9 cellular contexts compared by ENCODE assay signal in the genomic region with DNA sequence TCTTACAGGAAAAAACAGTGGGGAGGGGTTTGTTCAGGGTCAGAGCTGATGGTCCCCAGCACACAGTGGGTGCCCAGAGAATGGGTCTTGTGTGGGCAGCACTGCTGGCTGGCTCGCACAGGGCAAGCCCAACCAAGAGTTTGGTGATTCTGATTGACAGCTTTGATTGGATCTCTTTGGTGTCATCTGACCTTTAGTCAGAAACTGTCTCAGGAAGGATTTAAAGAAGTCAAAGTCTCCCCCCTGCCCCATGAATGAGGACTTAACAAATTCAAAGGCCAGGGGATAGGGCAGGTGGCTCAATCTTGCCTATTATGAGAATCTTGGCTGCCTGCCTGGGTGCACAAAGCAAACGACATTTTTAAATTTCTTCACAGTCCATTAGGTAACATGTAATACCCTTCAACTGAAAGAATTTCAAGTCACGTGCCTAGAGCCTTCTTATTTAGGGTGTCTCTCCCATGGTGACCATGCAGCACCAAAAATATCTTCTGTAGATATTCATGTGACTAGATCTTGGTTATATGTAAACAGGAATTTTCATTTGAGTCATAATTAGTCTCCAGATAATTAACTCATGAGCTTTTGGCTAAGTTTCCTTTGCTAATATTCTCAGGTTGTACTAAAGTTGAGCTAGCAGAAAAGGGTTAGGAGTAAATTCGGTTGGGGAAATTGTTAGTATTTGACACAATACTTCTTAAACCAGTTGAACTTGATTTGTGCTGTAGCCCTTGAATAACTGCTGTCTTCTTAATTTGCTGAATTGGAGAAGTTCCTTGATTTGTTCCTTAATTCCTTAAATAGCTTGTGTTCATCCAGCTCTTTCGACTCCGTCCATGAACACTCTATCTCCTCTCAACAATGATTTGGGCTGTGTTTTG. TPM values are rescaled to one million over a fixed set of nuclear protein-coding genes. Genes with fewer than 3 reads are reported as not detected.
A peak's percentile ranks its signal among the peaks of the same experiment; 100 is the strongest.
DNase-seq lines count a peak whose midpoint lies in the region; ATAC-seq and TF ChIP-seq lines count a peak whose summit lies in the region.
"Had no signal": no experiment of that assay in that cellular context is flagged by ENCODE, and none has a peak within 500 bp of the region (broad histone marks: within the 10 kb centered on the region; RNA-seq: fewer than 3 reads in every experiment).

No MANE protein-coding gene starts in this region.

- intact Hi-C loops in heart left ventricle (cut with DNase I): no loop called here
- intact Hi-C loops in tibial artery (cut with DNase I; ENCODE audit: low total_unique reads): no loop called here
- intact Hi-C loops in activated T-helper 2 cell treated with anti-CD3 and anti-CD28 coated beads, Interferon-gamma antibody, Interleukin-2, Interleukin-4, amounts not matched to agents 10 μg/mL and 5 μg/mL and 100 μg/mL, durations not matched to agents 14 hours and 24 hours and 36 hours (cut with micrococcal nuclease): no loop called here

- H3K27ac ChIP-seq in heart left ventricle (peak overlapping the region in 11 of 12 donors; percentile 3 to 70 (median 41)), tibial artery (peak overlapping the region; percentile 50 to 53), WERI-Rb-1 (no peak overlapping the region)

- no peak for TF ChIP-seq POLR2A in heart left ventricle (IDR thresholded peaks at IDR 0.05)

- no peaks in the 10 kb centered on the region for H3K9me3 Mint-ChIP-seq in activated naive CD8-positive, alpha-beta T cell treated with anti-CD3 and anti-CD28 coated beads, Interleukin-2, amount 50 U/mL, for 24 hours
- H3K9me3 Mint-ChIP-seq in activated T-helper 2 cell treated with anti-CD3 and anti-CD28 coated beads, Interferon-gamma antibody, Interleukin-2, Interleukin-4, amounts not matched to agents 10 μg/mL and 5 μg/mL and 100 μg/mL, durations not matched to agents 14 hours and 24 hours and 36 hours: no peaks in the 10 kb centered on the region
- no peaks in the 10 kb centered on the region for H3K9me3 Mint-ChIP-seq in activated T-cell treated with anti-CD3 and anti-CD28 coated beads, Interleukin-2, amount 50 U/mL, for 4 hours
- H3K9me3 Mint-ChIP-seq: activated naive CD4-positive, alpha-beta T cell treated with anti-CD3 and anti-CD28 coated beads, Interleukin-2, amount 50 U/mL, for 24 hours had no signal

- H3K4me1 Mint-ChIP-seq in activated naive CD8-positive, alpha-beta T cell treated with anti-CD3 and anti-CD28 coated beads, Interleukin-2, amount 50 U/mL, for 24 hours: peaks cover 2% of the 10 kb centered on the region
- no peaks in the 10 kb centered on the region for H3K4me1 Mint-ChIP-seq in activated T-helper 2 cell treated with anti-CD3 and anti-CD28 coated beads, Interferon-gamma antibody, Interleukin-2, Interleukin-4, amounts not matched to agents 10 μg/mL and 5 μg/mL and 100 μg/mL, durations not matched to agents 14 hours and 24 hours and 36 hours (ENCODE audit: low read depth)
- peaks cover 8% of the 10 kb centered on the region for H3K4me1 Mint-ChIP-seq in activated T-cell treated with anti-CD3 and anti-CD28 coated beads, Interleukin-2, amount 50 U/mL, for 4 hours (ENCODE audit: low read depth)
- H3K4me1 Mint-ChIP-seq: activated naive CD4-positive, alpha-beta T cell treated with anti-CD3 and anti-CD28 coated beads, Interleukin-2, amount 50 U/mL, for 24 hours had no signal

- no peak overlapping the region for H3K4me3 ChIP-seq in heart left ventricle
- no peak overlapping the region for H3K4me3 ChIP-seq in tibial artery
- H3K4me3 ChIP-seq in WERI-Rb-1 (ENCODE audit: low read depth, low read length): no peak overlapping the region

- no peak overlapping the region for H3K27ac Mint-ChIP-seq in activated naive CD8-positive, alpha-beta T cell treated with anti-CD3 and anti-CD28 coated beads, Interleukin-2, amount 50 U/mL, for 24 hours
- H3K27ac Mint-ChIP-seq in activated T-helper 2 cell treated with anti-CD3 and anti-CD28 coated beads, Interferon-gamma antibody, Interleukin-2, Interleukin-4, amounts not matched to agents 10 μg/mL and 5 μg/mL and 100 μg/mL, durations not matched to agents 14 hours and 24 hours and 36 hours: no peak overlapping the region
- H3K27ac Mint-ChIP-seq: activated naive CD4-positive, alpha-beta T cell treated with anti-CD3 and anti-CD28 coated beads, Interleukin-2, amount 50 U/mL, for 24 hours had no signal

- peak; percentile 29 for DNase-seq in OCI-M1 (lab: John Stamatoyannopoulos, UW)
- DNase-seq in heart left ventricle: peak in 1 of 5 donors; percentile 41
- peak; percentile 74 for DNase-seq in tibial artery
- no peak for DNase-seq in activated naive CD8-positive, alpha-beta T cell treated with anti-CD3 and anti-CD28 coated beads, Interleukin-2, amount 50 U/mL, for 24 hours
- DNase-seq in activated T-helper 2 cell treated with anti-CD3 and anti-CD28 coated beads, Interferon-gamma antibody, Interleukin-2, Interleukin-4, amounts not matched to agents 10 μg/mL and 5 μg/mL and 100 μg/mL, durations not matched to agents 14 hours and 24 hours and 36 hours (ENCODE audit: low spot score): no peak
- no peak for DNase-seq in activated T-cell treated with anti-CD3 and anti-CD28 coated beads, Interleukin-2, amount 50 U/mL, for 4 hours
- DNase-seq in WERI-Rb-1: no peak

- H3K36me3 Mint-ChIP-seq in activated naive CD8-positive, alpha-beta T cell treated with anti-CD3 and anti-CD28 coated beads, Interleukin-2, amount 50 U/mL, for 24 hours (ENCODE audit: low read depth): no peaks in the 10 kb centered on the region
- H3K36me3 Mint-ChIP-seq in activated T-helper 2 cell treated with anti-CD3 and anti-CD28 coated beads, Interferon-gamma antibody, Interleukin-2, Interleukin-4, amounts not matched to agents 10 μg/mL and 5 μg/mL and 100 μg/mL, durations not matched to agents 14 hours and 24 hours and 36 hours (ENCODE audit: low read depth): no peaks in the 10 kb centered on the region
- H3K36me3 Mint-ChIP-seq in activated T-cell treated with anti-CD3 and anti-CD28 coated beads, Interleukin-2, amount 50 U/mL, for 4 hours (ENCODE audit: insufficient read depth): no peaks in the 10 kb centered on the region
- H3K36me3 Mint-ChIP-seq: activated naive CD4-positive, alpha-beta T cell treated with anti-CD3 and anti-CD28 coated beads, Interleukin-2, amount 50 U/mL, for 24 hours had no signal

- H3K9me3 ChIP-seq in heart left ventricle (no peaks in the 10 kb centered on the region), tibial artery (no peaks in the 10 kb centered on the region), WERI-Rb-1 (ENCODE audit: severe bottlenecking) (no peaks in the 10 kb centered on the region)

- ATAC-seq in HG03060 (IDR thresholded peaks at IDR 0.05; ENCODE audit: low read depth, unreplicated experiment) (peak; percentile 55), heart left ventricle (peak; percentile 22 to 66 (median 56))
- ATAC-seq in activated naive CD8-positive, alpha-beta T cell treated with anti-CD3 and anti-CD28 coated beads, Interleukin-2, amount 50 U/mL, for 24 hours: no peak
- ATAC-seq in activated T-cell treated with anti-CD3 and anti-CD28 coated beads, Interleukin-2, amount 50 U/mL, for 4 hours: no peak

- WGBS in heart left ventricle, 4 donors: 36 to 47% (median 42%) methylated on average over 6 of the region's 6 CpGs

- H3K4me1 ChIP-seq in heart left ventricle (peaks cover 0 to 27% (median 14%) of the 10 kb centered on the region in 12 donors), tibial artery (peaks cover 0 to 42% (median 19%) of the 10 kb centered on the region in 4 donors)

- no peak overlapping the region for H3K4me3 Mint-ChIP-seq in activated naive CD8-positive, alpha-beta T cell treated with anti-CD3 and anti-CD28 coated beads, Interleukin-2, amount 50 U/mL, for 24 hours
- no peak overlapping the region for H3K4me3 Mint-ChIP-seq in activated T-helper 2 cell treated with anti-CD3 and anti-CD28 coated beads, Interferon-gamma antibody, Interleukin-2, Interleukin-4, amounts not matched to agents 10 μg/mL and 5 μg/mL and 100 μg/mL, durations not matched to agents 14 hours and 24 hours and 36 hours (ENCODE audit: low read depth)
- H3K4me3 Mint-ChIP-seq in activated T-cell treated with anti-CD3 and anti-CD28 coated beads, Interleukin-2, amount 50 U/mL, for 4 hours: no peak overlapping the region
- H3K4me3 Mint-ChIP-seq: activated naive CD4-positive, alpha-beta T cell treated with anti-CD3 and anti-CD28 coated beads, Interleukin-2, amount 50 U/mL, for 24 hours had no signal

- H3K27me3 ChIP-seq in heart left ventricle: no peaks in the 10 kb centered on the region
- H3K27me3 ChIP-seq in tibial artery: no peaks in the 10 kb centered on the region
- no peaks in the 10 kb centered on the region for H3K27me3 ChIP-seq in WERI-Rb-1 (ENCODE audit: insufficient read depth, low read depth, severe bottlenecking)

- no peaks in the 10 kb centered on the region for H3K36me3 ChIP-seq in heart left ventricle
- no peaks in the 10 kb centered on the region for H3K36me3 ChIP-seq in tibial artery
- H3K36me3 ChIP-seq in WERI-Rb-1: no peaks in the 10 kb centered on the region

- H3K27me3 Mint-ChIP-seq in activated naive CD8-positive, alpha-beta T cell treated with anti-CD3 and anti-CD28 coated beads, Interleukin-2, amount 50 U/mL, for 24 hours: no peaks in the 10 kb centered on the region
- H3K27me3 Mint-ChIP-seq in activated T-helper 2 cell treated with anti-CD3 and anti-CD28 coated beads, Interferon-gamma antibody, Interleukin-2, Interleukin-4, amounts not matched to agents 10 μg/mL and 5 μg/mL and 100 μg/mL, durations not matched to agents 14 hours and 24 hours and 36 hours (ENCODE audit: low read depth): peaks cover 1% of the 10 kb centered on the region
- no peaks in the 10 kb centered on the region for H3K27me3 Mint-ChIP-seq in activated T-cell treated with anti-CD3 and anti-CD28 coated beads, Interleukin-2, amount 50 U/mL, for 4 hours (ENCODE audit: low read depth)
- H3K27me3 Mint-ChIP-seq: activated naive CD4-positive, alpha-beta T cell treated with anti-CD3 and anti-CD28 coated beads, Interleukin-2, amount 50 U/mL, for 24 hours had no signal

- TF ChIP-seq CTCF in heart left ventricle (IDR thresholded peaks at IDR 0.05) (no peak), tibial artery (IDR thresholded peaks at IDR 0.05) (no peak), WERI-Rb-1 (IDR thresholded peaks at IDR 0.05; ENCODE audit: low read depth, low read length) (no peak)

RNA-seq across cellular contexts. Expression of a gene that starts 54.5 kb away (rescaled TPM):
- total RNA-seq in heart left ventricle: 100 to 1,000 TPM; 122 to 185 (median 158) TPM
- polyA plus RNA-seq in heart left ventricle: 100 to 1,000 TPM in 1 of 2 donors, 10 to 100 TPM in 1; 42.4 to 108 TPM
- total RNA-seq in activated T-helper 2 cell treated with anti-CD3 and anti-CD28 coated beads, Interferon-gamma antibody, Interleukin-2, Interleukin-4, amounts not matched to agents 10 μg/mL and 5 μg/mL and 100 μg/mL, durations not matched to agents 14 hours and 24 hours and 36 hours: 109 and 114 TPM in 2 replicates
- 100 to 1,000 TPM; 100 to 102 (median 101) TPM for total RNA-seq in activated T-cell treated with anti-CD3 and anti-CD28 coated beads, Interleukin-2, amount 50 U/mL, for 4 hours

Comparison
In these comparisons a context has a peak if more than half of its experiments do, and no peak if none do; other contexts are left out.
1. ATAC-seq: peak in HG03060 (single experiment) and heart left ventricle (4 of 4); none in activated naive CD8-positive, alpha-beta T cell treated with anti-CD3 and anti-CD28 coated beads, Interleukin-2, amount 50 U/mL, for 24 hours (single experiment) and activated T-cell treated with anti-CD3 and anti-CD28 coated beads, Interleukin-2, amount 50 U/mL, for 4 hours (0 of 2).
2. DNase-seq: peak in OCI-M1 (single experiment) and tibial artery (2 of 2); none in activated naive CD8-positive, alpha-beta T cell treated with anti-CD3 and anti-CD28 coated beads, Interleukin-2, amount 50 U/mL, for 24 hours (single experiment), activated T-helper 2 cell treated with anti-CD3 and anti-CD28 coated beads, Interferon-gamma antibody, Interleukin-2, Interleukin-4, amounts not matched to agents 10 μg/mL and 5 μg/mL and 100 μg/mL, durations not matched to agents 14 hours and 24 hours and 36 hours (single experiment), activated T-cell treated with anti-CD3 and anti-CD28 coated beads, Interleukin-2, amount 50 U/mL, for 4 hours (single experiment) and WERI-Rb-1 (single experiment).